11 cellular contexts compared by ENCODE assay signal in genomic region chr3:156535798-156536197, GRCh38. TPM values are rescaled to one million over a fixed set of nuclear protein-coding genes. Genes with fewer than 3 reads are reported as not detected.
DNase-seq lines count a peak whose midpoint lies in the region; ATAC-seq and TF ChIP-seq lines count a peak whose summit lies in the region.
"Had no signal": no experiment of that assay in that cellular context is flagged by ENCODE, and none has a peak within 500 bp of the region (broad histone marks: within the 10 kb centered on the region; RNA-seq: fewer than 3 reads in every experiment).

No MANE protein-coding gene starts in this region.

- H3K9me3 Mint-ChIP-seq in nephron, result no peaks in the 10 kb centered on the region
- no peaks in the 10 kb centered on the region for H3K9me3 Mint-ChIP-seq in naive thymus-derived CD8-positive, alpha-beta T cell

- TF ChIP-seq POLR2A in uterus (IDR thresholded peaks at IDR 0.05), result no peak

- H3K36me3 ChIP-seq in heart right ventricle (peaks cover 0 to 55% (median 11%) of the 10 kb centered on the region in 9 donors), colonic mucosa (no peaks in the 10 kb centered on the region), uterus (no peaks in the 10 kb centered on the region)

- peak overlapping the region; percentile 1 to 73 (median 65) for H3K27ac ChIP-seq in heart right ventricle
- H3K27ac ChIP-seq in colonic mucosa, result peak overlapping the region; percentile 5
- peak overlapping the region; percentile 63 to 85 for H3K27ac ChIP-seq in uterus

- TF ChIP-seq CTCF in heart right ventricle (IDR thresholded peaks at IDR 0.05), result no peak
- no peak for TF ChIP-seq CTCF in colonic mucosa (IDR thresholded peaks at IDR 0.05)
- TF ChIP-seq CTCF in nephron (IDR thresholded peaks at IDR 0.05; ENCODE audit: unreplicated experiment in 3 of 3), result no peak
- no peak for TF ChIP-seq CTCF in uterus (IDR thresholded peaks at IDR 0.05)

- H3K9me3 ChIP-seq in heart right ventricle (no peaks in the 10 kb centered on the region), colonic mucosa (no peaks in the 10 kb centered on the region), uterus (no peaks in the 10 kb centered on the region)

- DNase-seq in heart right ventricle (no peak), Right ventricle myocardium inferior (ENCODE audit: missing footprints) (no peak), colonic mucosa (no peak), uterus (no peak), C1 segment of cervical spinal cord (lab: John Stamatoyannopoulos, UW) (no peak), NCI-H1436 treated with DMSO at 0.1 percent for 48 hours (lab: John Stamatoyannopoulos, UW) (no peak)
- DNase-seq in naive thymus-derived CD8-positive, alpha-beta T cell, result no peak
- DNase-seq: activated naive CD4-positive, alpha-beta T cell treated with anti-CD3 and anti-CD28 coated beads, Interleukin-2, amount 50 U/mL, for 16 hours; effector CD8-positive, alpha-beta T cell; NCI-H1105 treated with DMSO at 0.1 percent for 48 hours had no signal

- H3K4me3 ChIP-seq in heart right ventricle, result no peak overlapping the region
- no peak overlapping the region for H3K4me3 ChIP-seq in colonic mucosa
- H3K4me3 ChIP-seq in uterus, result no peak overlapping the region

- H3K27me3 ChIP-seq in heart right ventricle (no peaks in the 10 kb centered on the region), colonic mucosa (no peaks in the 10 kb centered on the region), uterus (no peaks in the 10 kb centered on the region)

- peak in 3 of 8 donors; percentile 3 to 28 (median 3) for ATAC-seq in heart right ventricle
- ATAC-seq in Right ventricle myocardium inferior, result no peak
- ATAC-seq in naive thymus-derived CD8-positive, alpha-beta T cell, result no peak

- intact Hi-C loops in heart right ventricle (cut with DNase I) (loop anchor here in 3 of 10 donors (5.0 to 10.0 kb wide), 4 partner anchors 137 to 602 kb away; partner anchors contain the start of gene TIPARP (in 1 of the 3)), Right ventricle myocardium inferior (cut with DNase I) (no loop called here), colonic mucosa (cut with DNase I) (loop anchor here (10.0 kb wide), 1 partner anchor 391 kb away; no protein-coding TSS in a partner anchor), uterus (cut with DNase I; ENCODE audit: low total_unique reads) (no loop called here)

- H3K9ac ChIP-seq in colonic mucosa (ENCODE audit: low read depth in 2 of 2, low read length in 2 of 2), result no peak overlapping the region

- H3K4me1 ChIP-seq in heart right ventricle (peaks cover 2 to 33% (median 17%) of the 10 kb centered on the region in 9 donors), colonic mucosa (no peaks in the 10 kb centered on the region), uterus (peaks cover 0 to 6% of the 10 kb centered on the region in 2 donors)

- H3K4me1 Mint-ChIP-seq in nephron, result peaks cover 28% of the 10 kb centered on the region
- H3K4me1 Mint-ChIP-seq in naive thymus-derived CD8-positive, alpha-beta T cell, result peaks cover 0 to 10% (median 0%) of the 10 kb centered on the region in 4 donors

- no peaks in the 10 kb centered on the region for H3K27me3 Mint-ChIP-seq in nephron (ENCODE audit: low read depth)
- H3K27me3 Mint-ChIP-seq in naive thymus-derived CD8-positive, alpha-beta T cell, result no peaks in the 10 kb centered on the region

- peaks cover under 1% of the 10 kb centered on the region for H3K36me3 Mint-ChIP-seq in nephron (ENCODE audit: low read depth)
- H3K36me3 Mint-ChIP-seq in naive thymus-derived CD8-positive, alpha-beta T cell, result peaks cover 0 to 44% (median 2%) of the 10 kb centered on the region in 3 donors

- H3K4me3 Mint-ChIP-seq in nephron, result no peak overlapping the region
- H3K4me3 Mint-ChIP-seq in naive thymus-derived CD8-positive, alpha-beta T cell, result no peak overlapping the region

- WGBS in heart right ventricle, 2 donors, result 99% methylated on average over 2 of the region's 2 CpGs

- POLR2A ChIA-PET in naive thymus-derived CD8-positive, alpha-beta T cell (lab: Charles Lee), result no interaction called here

- peak overlapping the region; percentile 78 to 97 (median 87) for H3K27ac Mint-ChIP-seq in nephron
- H3K27ac Mint-ChIP-seq in naive thymus-derived CD8-positive, alpha-beta T cell, result peak overlapping the region in 2 of 10 donors; percentile 10 to 78

RNA-seq across cellular contexts. Expression of gene SSR3, which starts 19.1 kb away (rescaled TPM):
- total RNA-seq in heart right ventricle, result 100 to 1,000 TPM; 172 to 256 (median 216) TPM
- polyA plus RNA-seq in heart right ventricle, result 100 to 1,000 TPM in 1 of 2 donors, 10 to 100 TPM in 1; 75.8 to 602 TPM
- 195 TPM for total RNA-seq in Right ventricle myocardium inferior
- total RNA-seq in colonic mucosa, result 100 to 1,000 TPM; 134 to 171 TPM
- total RNA-seq in uterus, result 100 to 1,000 TPM in 3 of 4 donors, 10 to 100 TPM in 1; 96.8 to 172 (median 128) TPM
- total RNA-seq in naive thymus-derived CD8-positive, alpha-beta T cell, result 10 to 100 TPM; 68.5 to 68.7 TPM
- 10 to 100 TPM; 81.7 to 93.9 (median 86.3) TPM for polyA plus RNA-seq in naive thymus-derived CD8-positive, alpha-beta T cell

Comparison
In these comparisons a context has a peak if more than half of its experiments do, and no peak if none do; other contexts are left out.
1. H3K27ac ChIP-seq: peak in every context shown above with its lines; median percentile 74 in uterus; 65 in heart right ventricle; 5 in colonic mucosa.